Comparison of ENCODE assay signal across 8 cellular contexts in genomic region chr15:72796515-72797337, GRCh38. TPM values are rescaled to one million over a fixed set of nuclear protein-coding genes. Genes with fewer than 3 reads are reported as not detected.
A peak's percentile ranks its signal among the peaks of the same experiment; 100 is the strongest.
DNase-seq lines count a peak whose midpoint lies in the region; ATAC-seq, FAIRE-seq and TF ChIP-seq lines count a peak whose summit lies in the region.

No MANE protein-coding gene starts in this region.

- H4K20me1 ChIP-seq in GM23248 (ENCODE audit: insufficient read depth) (no peaks in the 10 kb centered on the region), neural progenitor cell (ENCODE audit: low read depth) (no peaks in the 10 kb centered on the region)

- peak; percentile 57 for TF ChIP-seq CTCF in CD8-positive, alpha-beta T cell (IDR thresholded peaks at IDR 0.05)
- TF ChIP-seq CTCF in neural progenitor cell (IDR thresholded peaks at IDR 0.05) = peak; percentile 72

- peaks cover 10% of the 10 kb centered on the region for H3K4me1 Mint-ChIP-seq in CD8-positive, alpha-beta T cell (ENCODE audit: low read depth)
- peaks cover 7% of the 10 kb centered on the region for H3K4me1 Mint-ChIP-seq in neural progenitor cell

- no peaks in the 10 kb centered on the region for H3K9me3 Mint-ChIP-seq in CD8-positive, alpha-beta T cell
- H3K9me3 Mint-ChIP-seq in neural progenitor cell = no peaks in the 10 kb centered on the region

- H3K9me2 ChIP-seq in GM23248 (ENCODE audit: insufficient read depth) = no peaks in the 10 kb centered on the region

- H3K9ac ChIP-seq in GM23248 = peak overlapping the region; percentile 67
- peak overlapping the region; percentile 90 for H3K9ac ChIP-seq in NT2/D1 (ENCODE audit: insufficient read length, low read depth)
- H3K9ac ChIP-seq in neural progenitor cell = no peak overlapping the region

- in situ Hi-C loops in GM23248 (cut with MboI) = loop anchor here (10.0 to 25.0 kb wide), 2 partner anchors 288 to 466 kb away; no protein-coding TSS in a partner anchor

- peaks cover 45% of the 10 kb centered on the region for H3K27me3 Mint-ChIP-seq in CD8-positive, alpha-beta T cell (ENCODE audit: low read depth)
- peaks cover 3% of the 10 kb centered on the region for H3K27me3 Mint-ChIP-seq in neural progenitor cell (ENCODE audit: insufficient read depth, low read depth)

- H3K36me3 ChIP-seq in CD8-positive, alpha-beta T cell (ENCODE audit: insufficient read depth, low read length) = no peaks in the 10 kb centered on the region
- no peaks in the 10 kb centered on the region for H3K36me3 ChIP-seq in GM23248 (ENCODE audit: low read depth)
- no peaks in the 10 kb centered on the region for H3K36me3 ChIP-seq in NT2/D1 (ENCODE audit: insufficient read depth, insufficient read length, low read length)
- H3K36me3 ChIP-seq in neural progenitor cell = no peaks in the 10 kb centered on the region

- peak overlapping the region; percentile 63 for H3K4me3 ChIP-seq in CD8-positive, alpha-beta T cell (ENCODE audit: low read depth, low read length)
- H3K4me3 ChIP-seq in GM23248 (peak overlapping the region; percentile 73), NT2/D1 (ENCODE audit: insufficient read length, low read depth) (peak overlapping the region; percentile 57), neural progenitor cell (peak overlapping the region; percentile 58)

- 8 to 10% methylated on average over 44 to 52 of the region's 72 CpGs for WGBS in GM23248 (ENCODE audit: low coverage in 1 of 2, low lambda C conversion rate in 2 of 2, missing lambda C conversion rate in 2 of 2), 2 experiments

- no peak for FAIRE-seq in frontal cortex (lab: Jason Lieb, UNC)

- no peak overlapping the region for H3K27ac ChIP-seq in CD8-positive, alpha-beta T cell (ENCODE audit: low read depth, low read length)
- no peak overlapping the region for H3K27ac ChIP-seq in GM23248
- no peak overlapping the region for H3K27ac ChIP-seq in neural progenitor cell

- H3K9me3 ChIP-seq in CD8-positive, alpha-beta T cell (ENCODE audit: low read length) = no peaks in the 10 kb centered on the region
- H3K9me3 ChIP-seq in GM23248 (ENCODE audit: low read depth) = no peaks in the 10 kb centered on the region
- no peaks in the 10 kb centered on the region for H3K9me3 ChIP-seq in NT2/D1 (ENCODE audit: insufficient read depth, low read length)
- H3K9me3 ChIP-seq in neural progenitor cell (ENCODE audit: low read depth) = no peaks in the 10 kb centered on the region

- H3K36me3 Mint-ChIP-seq in CD8-positive, alpha-beta T cell = no peaks in the 10 kb centered on the region
- no peaks in the 10 kb centered on the region for H3K36me3 Mint-ChIP-seq in neural progenitor cell

- intact Hi-C loops in CD8-positive, alpha-beta T cell (cut with DNase I, micrococcal nuclease) = loop anchor here (1.0 to 5.0 kb wide), 4 partner anchors 11 to 476 kb away; no protein-coding TSS in a partner anchor

- POLR2A ChIA-PET in CD8-positive, alpha-beta T cell (lab: Charles Lee) = no interaction called here

- peak in 6 of 7 experiments; percentile 19 to 69 (median 34) for DNase-seq in CD8-positive, alpha-beta T cell
- DNase-seq in GM23248 (peak; percentile 75), NT2/D1 (ENCODE audit: low read depth, low spot score) (no peak), frontal cortex (ENCODE audit: low spot score in 2 of 2) (peak; percentile 69 to 77), neural progenitor cell (ENCODE audit: low spot score) (peak; percentile 81)
- DNase-seq in activated effector memory CD4-positive, alpha-beta T cell treated with anti-CD3 and anti-CD28 coated beads, Interleukin-2, amount 50 U/mL, for 16 hours = peak; percentile 79
- no peak for DNase-seq in NK-92 treated with Interleukin-12 subunit alpha and Interleukin-12 subunit beta, amount 100 ng/mL, for 24 hours (lab: John Stamatoyannopoulos, UW)

- H3K4me3 Mint-ChIP-seq in CD8-positive, alpha-beta T cell = peak overlapping the region; percentile 83
- peak overlapping the region; percentile 87 for H3K4me3 Mint-ChIP-seq in neural progenitor cell

- H3K4me1 ChIP-seq in CD8-positive, alpha-beta T cell (ENCODE audit: insufficient read depth, low read length) = peaks cover 9% of the 10 kb centered on the region
- no peaks in the 10 kb centered on the region for H3K4me1 ChIP-seq in GM23248 (ENCODE audit: insufficient read depth)
- H3K4me1 ChIP-seq in NT2/D1 (ENCODE audit: insufficient read depth, insufficient read length) = peaks cover 4% of the 10 kb centered on the region
- H3K4me1 ChIP-seq in neural progenitor cell = peaks cover 5% of the 10 kb centered on the region

- H3K27me3 ChIP-seq in CD8-positive, alpha-beta T cell (ENCODE audit: insufficient read depth, low read length) = no peaks in the 10 kb centered on the region
- no peaks in the 10 kb centered on the region for H3K27me3 ChIP-seq in GM23248 (replicated peaks; ENCODE audit: insufficient read depth)
- H3K27me3 ChIP-seq in NT2/D1 (ENCODE audit: insufficient read depth, insufficient read length) = peaks cover 5% of the 10 kb centered on the region
- peaks cover 15% of the 10 kb centered on the region for H3K27me3 ChIP-seq in neural progenitor cell

- H2AFZ ChIP-seq in GM23248 = peak overlapping the region; percentile 81
- H2AFZ ChIP-seq in neural progenitor cell (replicated peaks) = peak overlapping the region; percentile 89

- H3K79me2 ChIP-seq in GM23248 (ENCODE audit: insufficient read depth) (no peaks in the 10 kb centered on the region), neural progenitor cell (ENCODE audit: low read depth) (no peaks in the 10 kb centered on the region)

- H3K4me2 ChIP-seq in GM23248 (ENCODE audit: unreplicated experiment) = peak overlapping the region; percentile 69
- peak overlapping the region; percentile 94 for H3K4me2 ChIP-seq in neural progenitor cell

- CTCF ChIA-PET in CD8-positive, alpha-beta T cell (lab: Charles Lee) = interaction anchor here (0.6 to 1.6 kb wide), 7 partner anchors 11 to 285 kb away, joined by 3 to 6 read pairs (median 3); no protein-coding TSS in a partner anchor

- no peak overlapping the region for H3K27ac Mint-ChIP-seq in CD8-positive, alpha-beta T cell
- H3K27ac Mint-ChIP-seq in neural progenitor cell = peak overlapping the region; percentile 93

- ATAC-seq in CD8-positive, alpha-beta T cell = peak; percentile 82
- ATAC-seq in HG03469 (IDR thresholded peaks at IDR 0.05; ENCODE audit: unreplicated experiment) = no peak

- H3F3A ChIP-seq in GM23248 (ENCODE audit: insufficient read depth) (no peaks in the 10 kb centered on the region), neural progenitor cell (ENCODE audit: low read depth) (peaks cover 7% of the 10 kb centered on the region)

RNA-seq across cellular contexts. Expression of gene ADPGK, which starts 13.2 kb away (rescaled TPM):
- total RNA-seq in CD8-positive, alpha-beta T cell = 100 to 1,000 TPM; 113 to 120 TPM
- 66.6 and 86.2 TPM in 2 replicates for total RNA-seq in GM23248 (2014; rRNA removed; shearing (Covaris generic))
- 47.1 and 50.5 TPM in 2 replicates for polyA plus RNA-seq in GM23248 (2016; fragmentation: Nextera tagmentation; extraction: Ambion mirVana)
- 35.5 TPM for total RNA-seq in frontal cortex
- total RNA-seq in neural progenitor cell (ENCODE audit: low replicate concordance) = 40.9 and 43.8 TPM in 2 replicates

Comparison
In these comparisons a context has a peak if more than half of its experiments do, and no peak if none do; other contexts are left out.
1. DNase-seq: peak in CD8-positive, alpha-beta T cell (6 of 7), GM23248 (single experiment), activated effector memory CD4-positive, alpha-beta T cell treated with anti-CD3 and anti-CD28 coated beads, Interleukin-2, amount 50 U/mL, for 16 hours (single experiment), frontal cortex (2 of 2) and neural progenitor cell (single experiment); none in NT2/D1 (single experiment) and NK-92 treated with Interleukin-12 subunit alpha and Interleukin-12 subunit beta, amount 100 ng/mL, for 24 hours (single experiment).
2. Peak in every context shown above with its lines, with median percentiles within 50 percentile points of each other: H3K4me3 ChIP-seq.